In genomic region chr12:77946541-77947021, GRCh38 we compare ENCODE assay signal across 1 cellular context.
TF ChIP-seq lines count a peak whose summit lies in the region.

No MANE protein-coding gene starts in this region.

TF ChIP-seq in A549, 52 proteins besides CTCF, POLR2A, EP300 and RAD21 (continued from another document):
- TF ChIP-seq ESRRA (IDR thresholded peaks at IDR 0.05; ENCODE audit: borderline replicate concordance, low read length) (no peak), REST (IDR thresholded peaks at IDR 0.05) (no peak), ZSCAN20 (CRISPR knock-in tag; IDR thresholded peaks at IDR 0.05) (no peak), RARB (CRISPR knock-in tag; IDR thresholded peaks at IDR 0.05) (no peak), E2F6 (IDR thresholded peaks at IDR 0.05; ENCODE audit: borderline replicate concordance, low read depth) (no peak), TP53 (CRISPR knock-in tag; IDR thresholded peaks at IDR 0.05) (no peak), EHMT2 (IDR thresholded peaks at IDR 0.05; ENCODE audit: low read depth) (no peak), POLR2AphosphoS2 (conservative IDR thresholded peaks at IDR 0.05; ENCODE audit: low read length) (no peak), RCOR1 (IDR thresholded peaks at IDR 0.05; ENCODE audit: low read depth, low read length) (no peak), HOXA7 (CRISPR knock-in tag; IDR thresholded peaks at IDR 0.05) (no peak), NR3C1 (IDR thresholded peaks at IDR 0.05) (no peak), ZNF302 (CRISPR knock-in tag; IDR thresholded peaks at IDR 0.05) (no peak), MAFK (IDR thresholded peaks at IDR 0.05; ENCODE audit: partially characterized antibody) (no peak), NPAS2 (CRISPR knock-in tag; IDR thresholded peaks at IDR 0.05; ENCODE audit: borderline replicate concordance) (no peak), FOSL2 (IDR thresholded peaks at IDR 0.05) (no peak), FOSL2 (CRISPR knock-in tag; IDR thresholded peaks at IDR 0.05) (no peak), CEBPB (IDR thresholded peaks at IDR 0.05) (no peak), MAX (IDR thresholded peaks at IDR 0.05) (no peak), GATA3 (IDR thresholded peaks at IDR 0.05; ENCODE audit: borderline replicate concordance) (no peak)
